Comparison of ENCODE assay signal across 15 cellular contexts in genomic region chr14:89540830-89541470, GRCh38.
DNase-seq lines count a peak whose midpoint lies in the region; ATAC-seq and TF ChIP-seq lines count a peak whose summit lies in the region.
"Had no signal": no experiment of that assay in that cellular context is flagged by ENCODE, and none has a peak within 500 bp of the region (broad histone marks: within the 10 kb centered on the region; RNA-seq: fewer than 3 reads in every experiment).

No MANE protein-coding gene starts in this region.

- peak overlapping the region; percentile 22 for H3K27ac ChIP-seq in AG04450 (ENCODE audit: low read depth, low read length)
- H3K27ac ChIP-seq: vagina had no signal

- H3K27me3 Mint-ChIP-seq in HFFc6 (ENCODE audit: insufficient read depth), result no peaks in the 10 kb centered on the region; the same call in 1 of the 2 replicates
- H3K27me3 Mint-ChIP-seq: CD4-positive, alpha-beta T cell had no signal

- no peaks in the 10 kb centered on the region for H3K9me3 Mint-ChIP-seq in HFFc6
- H3K9me3 Mint-ChIP-seq: CD4-positive, alpha-beta T cell had no signal

- TF ChIP-seq CTCF in AG04450 (IDR thresholded peaks at IDR 0.05; ENCODE audit: low read depth, low read length) (no peak), HFFc6 (IDR thresholded peaks at IDR 0.05) (no peak)

- H3K9me3 ChIP-seq in AG04450 (ENCODE audit: control insufficient read depth, insufficient read depth, low read length), result no peaks in the 10 kb centered on the region; the same call in 1 of the 2 replicates
- H3K9me3 ChIP-seq: body of pancreas, vagina had no signal

- CTCF ChIA-PET in AG04450 (lab: Charles Lee), result interaction anchor here (0.8 kb wide), 2 partner anchors 16 to 23 kb away, joined by 3 read pairs; no protein-coding TSS in a partner anchor

- H3K4me3 Mint-ChIP-seq in HFFc6, result peak overlapping the region; percentile 62
- H3K4me3 Mint-ChIP-seq: CD4-positive, alpha-beta T cell had no signal

- no peaks in the 10 kb centered on the region for H3K27me3 ChIP-seq in AG04450 (ENCODE audit: control insufficient read depth, insufficient read depth, low read length)
- H3K27me3 ChIP-seq: body of pancreas, vagina had no signal

- H3K27ac Mint-ChIP-seq in HFFc6, result peak overlapping the region; percentile 95

- H3K4me3 ChIP-seq in AG04450 (ENCODE audit: low read depth, low read length), result no peak overlapping the region
- H3K4me3 ChIP-seq: body of pancreas, vagina had no signal

- peaks cover 54% of the 10 kb centered on the region for H3K4me1 Mint-ChIP-seq in HFFc6 (ENCODE audit: low read depth)

- ATAC-seq in HG02973 (IDR thresholded peaks at IDR 0.05; ENCODE audit: unreplicated experiment), result no peak
- no peak for ATAC-seq in HG03159 (IDR thresholded peaks at IDR 0.05; ENCODE audit: unreplicated experiment)

- H3K36me3 Mint-ChIP-seq in HFFc6 (ENCODE audit: low read depth), result peaks cover 13% of the 10 kb centered on the region; the same call in 1 of the 2 replicates

- POLR2A ChIA-PET in AG04450 (lab: Yijun Ruan, JAX), result interaction anchor here (0.5 to 1.1 kb wide), 6 partner anchors 60 to 752 kb away, joined by 3 to 6 read pairs (median 3); no protein-coding TSS in a partner anchor

- DNase-seq in AG04450 (ENCODE audit: low read depth, low spot score) (peak; percentile 63), HFFc6 (peak; percentile 96), astrocyte of the hippocampus (ENCODE audit: low read depth, low spot score) (peak; percentile 54), iris pigment epithelial cell (ENCODE audit: low read depth) (peak; percentile 94), NCI-H187 treated with DMSO at 0.1 percent for 48 hours (lab: John Stamatoyannopoulos, UW) (no peak), epidermal melanocyte (ENCODE audit: insufficient read length, low spot score) (no peak)
- DNase-seq: activated CD8-positive, alpha-beta memory T cell treated with anti-CD3 and anti-CD28 coated beads, Interleukin-2, amount 50 U/mL, for 4 hours; CD4-positive, alpha-beta T cell; kidney; stimulated activated CD8-positive, alpha-beta memory T cell treated with anti-CD3 and anti-CD28 coated beads, Interleukin-4, amount 100 ng/mL, for 48 hours; T-helper 9 cell had no signal

Comparison
In these comparisons a context has a peak if more than half of its experiments do, and no peak if none do; other contexts are left out.
1. DNase-seq: peak in AG04450 (single experiment), HFFc6 (single experiment), astrocyte of the hippocampus (single experiment) and iris pigment epithelial cell (single experiment); none in NCI-H187 treated with DMSO at 0.1 percent for 48 hours (single experiment) and epidermal melanocyte (single experiment).